1 cellular context compared by ENCODE assay signal in genomic region chr12:6341439-6342139, GRCh38.
TF ChIP-seq lines count a peak whose summit lies in the region.

TSS of gene TNFRSF1A (minus strand) at chr12:6342076. CDS start at chr12:6341814, 262 bp downstream.

TF ChIP-seq in HepG2, 621 proteins besides CTCF, POLR2A, EP300 and RAD21 (continued from another document and continues in another):
- TF ChIP-seq ZBTB46 (CRISPR knock-in tag; IDR thresholded peaks at IDR 0.05; ENCODE audit: borderline replicate concordance) (no peak), ZNF766 (CRISPR knock-in tag; IDR thresholded peaks at IDR 0.05; ENCODE audit: borderline replicate concordance) (no peak; the same call in 1 of the 2 replicates), ZNF552 (CRISPR knock-in tag; IDR thresholded peaks at IDR 0.05; ENCODE audit: borderline replicate concordance) (peak; percentile 36; the same call in 1 of the 2 replicates), GLI4 (CRISPR knock-in tag; IDR thresholded peaks at IDR 0.05; ENCODE audit: borderline replicate concordance) (peak; percentile 34; the same call in 1 of the 2 replicates), ZNF616 (CRISPR knock-in tag; IDR thresholded peaks at IDR 0.05; ENCODE audit: low read depth) (peak; percentile 55; the same call in 1 of the 2 replicates), ZNF292 (CRISPR knock-in tag; IDR thresholded peaks at IDR 0.05; ENCODE audit: borderline replicate concordance, low read depth) (peak; percentile 34), TBP (CRISPR knock-in tag; IDR thresholded peaks at IDR 0.05) (no peak), ZNF709 (CRISPR knock-in tag; IDR thresholded peaks at IDR 0.05) (peak; percentile 68), ZHX1 (CRISPR knock-in tag; IDR thresholded peaks at IDR 0.05; ENCODE audit: low read depth) (peak; percentile 36; the same call in 1 of the 2 replicates), ZNF674 (CRISPR knock-in tag; IDR thresholded peaks at IDR 0.05; ENCODE audit: low read depth) (no peak), SUZ12 (IDR thresholded peaks at IDR 0.05; ENCODE audit: low read depth, low read length) (no peak), ZNF335 (CRISPR knock-in tag; IDR thresholded peaks at IDR 0.05) (0 out of 2 replicates have a peak, but pooled peaks have one; percentile 11), ZNF3 (CRISPR knock-in tag; IDR thresholded peaks at IDR 0.05) (no peak), HNF4G (IDR thresholded peaks at IDR 0.05; ENCODE audit: borderline replicate concordance, low read depth, low read length) (no peak; the same call in 1 of the 2 replicates), HNF4G (CRISPR knock-in tag; IDR thresholded peaks at IDR 0.05; ENCODE audit: borderline replicate concordance, low read depth) (no peak), ZNF839 (CRISPR knock-in tag; IDR thresholded peaks at IDR 0.05; ENCODE audit: borderline replicate concordance) (no peak), CBFB (CRISPR knock-in tag; IDR thresholded peaks at IDR 0.05) (no peak), ELF1 (CRISPR knock-in tag; IDR thresholded peaks at IDR 0.05) (no peak), ZNF512 (CRISPR knock-in tag; IDR thresholded peaks at IDR 0.05) (no peak), HNRNPH1 (optimal IDR thresholded peaks at IDR 0.05; ENCODE audit: low read depth, low read length) (no peak), WIZ (CRISPR knock-in tag; IDR thresholded peaks at IDR 0.05) (peak; percentile 56; the same call in 1 of the 2 replicates), ZNF503 (CRISPR knock-in tag; IDR thresholded peaks at IDR 0.05) (no peak), ZNF296 (CRISPR knock-in tag; conservative IDR thresholded peaks at IDR 0.05) (no peak), PCBP1 (IDR thresholded peaks at IDR 0.05; ENCODE audit: borderline replicate concordance, low read depth, low read length) (no peak), NFE2 (CRISPR knock-in tag; IDR thresholded peaks at IDR 0.05) (no peak), AKAP8 (CRISPR knock-in tag; IDR thresholded peaks at IDR 0.05) (no peak), KDM4B (CRISPR knock-in tag; IDR thresholded peaks at IDR 0.05) (peak; percentile 44; the same call in 1 of the 2 replicates), CSRNP2 (CRISPR knock-in tag; conservative IDR thresholded peaks at IDR 0.05; ENCODE audit: low read depth) (no peak), ZNF484 (CRISPR knock-in tag; IDR thresholded peaks at IDR 0.05; ENCODE audit: borderline replicate concordance, low read depth) (no peak), TOPORS (CRISPR knock-in tag; IDR thresholded peaks at IDR 0.05) (no peak), PRDM15 (CRISPR knock-in tag; IDR thresholded peaks at IDR 0.05) (0 out of 2 replicates have a peak, but pooled peaks have one; percentile 16), KDM5A (IDR thresholded peaks at IDR 0.05; ENCODE audit: borderline replicate concordance, low read length) (peak; percentile 50; the same call in 1 of the 2 replicates), HOXA7 (CRISPR knock-in tag; IDR thresholded peaks at IDR 0.05) (no peak), AKNA (CRISPR knock-in tag; IDR thresholded peaks at IDR 0.05; ENCODE audit: borderline replicate concordance) (0 out of 2 replicates have a peak, but pooled peaks have one; percentile 18), DDIT3 (CRISPR knock-in tag; IDR thresholded peaks at IDR 0.05) (no peak), JDP2 (CRISPR knock-in tag; IDR thresholded peaks at IDR 0.05; ENCODE audit: borderline replicate concordance) (no peak; the same call in 1 of the 2 replicates), FLYWCH1 (CRISPR knock-in tag; IDR thresholded peaks at IDR 0.05) (no peak; the same call in 1 of the 2 replicates), KAT2B (IDR thresholded peaks at IDR 0.05; ENCODE audit: borderline replicate concordance, low read depth, low read length) (no peak), E2F1 (CRISPR knock-in tag; IDR thresholded peaks at IDR 0.05) (no peak; the same call in 1 of the 2 replicates), ZNF703 (CRISPR knock-in tag; IDR thresholded peaks at IDR 0.05; ENCODE audit: borderline replicate concordance) (no peak), DNMT3B (CRISPR knock-in tag; conservative IDR thresholded peaks at IDR 0.05) (0 out of 2 replicates have a peak, but pooled peaks have one; percentile 42), SNAPC2 (CRISPR knock-in tag; IDR thresholded peaks at IDR 0.05) (no peak)
